Comparison of ENCODE assay signal across 10 cellular contexts in genomic region chr1:17635811-17636210, GRCh38.
DNase-seq lines count a peak whose midpoint lies in the region; ATAC-seq lines count a peak whose summit lies in the region.
"Had no signal": no experiment of that assay in that cellular context is flagged by ENCODE, and none has a peak within 500 bp of the region (broad histone marks: within the 10 kb centered on the region; RNA-seq: fewer than 3 reads in every experiment).

No MANE protein-coding gene starts in this region.

- intact Hi-C loops in left ventricle myocardium superior (cut with micrococcal nuclease): no loop called here

- DNase-seq in SKM-1 (lab: John Stamatoyannopoulos, UW; ENCODE audit: unreplicated experiment): peak; percentile 75
- DNase-seq in left ventricle myocardium superior: peak; percentile 63
- peak; percentile 25 for DNase-seq in superior temporal gyrus (ENCODE audit: extremely low spot score)
- DNase-seq in NCI-H1417 treated with DMSO at 0.1 percent for 48 hours (lab: John Stamatoyannopoulos, UW): no peak
- DNase-seq in stimulated activated CD4-positive, alpha-beta T cell treated with anti-CD3 and anti-CD28 coated beads, Interleukin-4, amount 100 ng/mL, for 1 hour: no peak
- no peak for DNase-seq in T-helper 2 cell
- DNase-seq: activated CD4-positive, alpha-beta T cell treated with anti-CD3 and anti-CD28 coated beads for 1 hour; brain microvascular endothelial cell; NCI-H446 treated with DMSO at 0.1 percent for 48 hours had no signal

- ATAC-seq in HG03060 (IDR thresholded peaks at IDR 0.05; ENCODE audit: low read depth, unreplicated experiment): peak; percentile 50
- peak; percentile 65 for ATAC-seq in left ventricle myocardium superior

Comparison
In these comparisons a context has a peak if more than half of its experiments do, and no peak if none do; other contexts are left out.
1. DNase-seq: peak in SKM-1 (single experiment), left ventricle myocardium superior (single experiment) and superior temporal gyrus (single experiment); none in NCI-H1417 treated with DMSO at 0.1 percent for 48 hours (single experiment), stimulated activated CD4-positive, alpha-beta T cell treated with anti-CD3 and anti-CD28 coated beads, Interleukin-4, amount 100 ng/mL, for 1 hour (single experiment) and T-helper 2 cell (0 of 5).